Comparison of ENCODE assay signal across 33 cellular contexts in the genomic region with DNA sequence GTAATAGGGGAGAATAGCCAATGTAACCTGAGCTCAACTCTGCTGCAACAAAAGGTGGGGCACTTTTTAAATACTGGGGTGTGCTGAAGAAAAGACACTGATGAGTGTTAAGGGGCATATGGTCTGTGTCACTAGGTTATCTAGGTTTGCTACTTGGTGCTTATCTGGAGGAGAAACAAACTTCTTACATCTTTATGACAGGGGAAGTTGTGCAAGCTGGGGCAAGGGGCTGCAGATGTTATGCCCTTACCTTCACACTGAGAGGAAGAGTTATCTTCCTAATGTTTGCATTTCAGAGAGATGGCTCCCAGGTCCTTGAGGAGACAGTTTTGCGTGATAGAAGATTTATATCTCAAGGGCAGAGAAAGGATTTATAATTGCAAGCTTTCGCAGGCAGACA.
"Had no signal": no experiment of that assay in that cellular context is flagged by ENCODE, and none has a peak within 500 bp of the region (broad histone marks: within the 10 kb centered on the region; RNA-seq: fewer than 3 reads in every experiment).

No MANE protein-coding gene starts in this region.

- H3K9ac ChIP-seq: SK-N-SH had no signal

- H3K4me2 ChIP-seq: SK-N-SH had no signal

- DNase-seq: activated CD4-positive, alpha-beta T cell treated with anti-CD3 and anti-CD28 coated beads, Interleukin-2, amount 10 ng/mL, durations not matched to agents 24 days and 14 days; activated CD4-positive, alpha-beta T cell treated with anti-CD3 and anti-CD28 coated beads, Interleukin-2, amount 50 U/mL, for 4 hours; activated CD8-positive, alpha-beta T cell treated with anti-CD3 and anti-CD28 coated beads for 36 hours; activated gamma-delta T cell treated with Interleukin-2 at 50 U/mL for 16 hours; activated naive CD4-positive, alpha-beta T cell treated with anti-CD3 and anti-CD28 coated beads for 36 hours; activated T-cell treated with anti-CD3 and anti-CD28 coated beads for 4 hours; activated T-cell treated with anti-CD3 and anti-CD28 coated beads, Interleukin-2, amount 50 U/mL, for 4 hours; adrenal gland; body of pancreas; caudate nucleus; cerebellar nuclear complex; Kasumi-1; KG1; MG63; NCI-H1048; NCI-H187; NCI-H2029 treated with DMSO at 0.1 percent for 48 hours; NCI-H2227 treated with DMSO at 0.1 percent for 48 hours; NCI-H446; NCI-H510A treated with DMSO at 0.1 percent for 48 hours; NCI-H526 treated with DMSO at 0.1 percent for 48 hours; NK-92 treated with Interleukin-12 subunit alpha and Interleukin-12 subunit beta, amount 100 ng/mL, for 24 hours; PC-3; Peyer's patch; RPMI8226; SHP77 treated with DMSO at 0.1 percent for 48 hours; SK-N-SH had no signal

- H3K4me1 ChIP-seq: adrenal gland, body of pancreas, breast epithelium, Peyer's patch, SJSA1 had no signal

- H3K36me3 Mint-ChIP-seq: activated naive CD4-positive, alpha-beta T cell treated with anti-CD3 and anti-CD28 coated beads, Interleukin-2, amount 50 U/mL, for 72 hours had no signal

- H3K27ac ChIP-seq: adrenal gland, body of pancreas, breast epithelium, Peyer's patch, SJSA1 had no signal

- H3K4me3 Mint-ChIP-seq: activated CD4-positive, alpha-beta T cell treated with anti-CD3 and anti-CD28 coated beads, Interleukin-2, amount 10 ng/mL, durations not matched to agents 24 days and 14 days; activated CD8-positive, alpha-beta T cell treated with anti-CD3 and anti-CD28 coated beads for 36 hours; activated naive CD4-positive, alpha-beta T cell treated with anti-CD3 and anti-CD28 coated beads for 36 hours; activated T-cell treated with anti-CD3 and anti-CD28 coated beads, Interleukin-2, amount 50 U/mL, for 4 hours; activated T-helper 1 cell treated with anti-CD3 and anti-CD28 coated beads, Interleukin-12 subunit alpha, Interleukin-12 subunit beta, Interleukin-2, Interleukin-4 antibody, amounts not matched to agents 30 ng/mL and 10 ng/mL and 1 ng/mL, durations not matched to agents 14 hours and 24 hours and 36 hours; T-helper 1 cell treated with Interleukin-12 subunit alpha and Interleukin-12 subunit beta and Interleukin-4 antibody, amounts not matched to agents 30 μg/mL and 1 μg/mL, for 36 hours; T-helper 2 cell treated with Interferon-gamma antibody and Interleukin-4, amounts not matched to agents 5 μg/mL and 100 μg/mL, for 36 hours had no signal

- H3K27me3 Mint-ChIP-seq: activated CD4-positive, alpha-beta T cell treated with anti-CD3 and anti-CD28 coated beads, Interleukin-2, amount 10 ng/mL, durations not matched to agents 24 days and 14 days had no signal

- H3K9me3 Mint-ChIP-seq: activated CD4-positive, alpha-beta T cell treated with anti-CD3 and anti-CD28 coated beads, Interleukin-2, amount 10 ng/mL, durations not matched to agents 24 days and 14 days; activated CD8-positive, alpha-beta T cell treated with anti-CD3 and anti-CD28 coated beads for 36 hours; activated naive CD4-positive, alpha-beta T cell treated with anti-CD3 and anti-CD28 coated beads for 36 hours; activated T-cell treated with anti-CD3 and anti-CD28 coated beads, Interleukin-2, amount 50 U/mL, for 4 hours; activated T-helper 1 cell treated with anti-CD3 and anti-CD28 coated beads, Interleukin-12 subunit alpha, Interleukin-12 subunit beta, Interleukin-2, Interleukin-4 antibody, amounts not matched to agents 30 ng/mL and 10 ng/mL and 1 ng/mL, durations not matched to agents 14 hours and 24 hours and 36 hours; T-helper 1 cell treated with Interleukin-12 subunit alpha and Interleukin-12 subunit beta and Interleukin-4 antibody, amounts not matched to agents 30 μg/mL and 1 μg/mL, for 36 hours; T-helper 2 cell treated with Interferon-gamma antibody and Interleukin-4, amounts not matched to agents 5 μg/mL and 100 μg/mL, for 36 hours had no signal

- H3K27me3 ChIP-seq: adrenal gland, breast epithelium, MG63, Peyer's patch had no signal

- H3K9me3 ChIP-seq: adrenal gland, body of pancreas, breast epithelium, MG63, Peyer's patch, SJSA1, SK-N-SH had no signal

- H3K27ac Mint-ChIP-seq: activated CD4-positive, alpha-beta T cell treated with anti-CD3 and anti-CD28 coated beads, Interleukin-2, amount 10 ng/mL, durations not matched to agents 24 days and 14 days; activated CD8-positive, alpha-beta T cell treated with anti-CD3 and anti-CD28 coated beads for 36 hours; activated naive CD4-positive, alpha-beta T cell treated with anti-CD3 and anti-CD28 coated beads for 36 hours; activated naive CD4-positive, alpha-beta T cell treated with anti-CD3 and anti-CD28 coated beads, Interleukin-2, amount 50 U/mL, for 72 hours; activated T-helper 1 cell treated with anti-CD3 and anti-CD28 coated beads, Interleukin-12 subunit alpha, Interleukin-12 subunit beta, Interleukin-2, Interleukin-4 antibody, amounts not matched to agents 30 ng/mL and 10 ng/mL and 1 ng/mL, durations not matched to agents 14 hours and 24 hours and 36 hours; T-helper 1 cell treated with Interleukin-12 subunit alpha and Interleukin-12 subunit beta and Interleukin-4 antibody, amounts not matched to agents 30 μg/mL and 1 μg/mL, for 36 hours; T-helper 2 cell treated with Interferon-gamma antibody and Interleukin-4, amounts not matched to agents 5 μg/mL and 100 μg/mL, for 36 hours had no signal

- H3K36me3 ChIP-seq: adrenal gland, breast epithelium, MG63, Peyer's patch, SJSA1 had no signal

- H3K4me1 Mint-ChIP-seq: activated CD4-positive, alpha-beta T cell treated with anti-CD3 and anti-CD28 coated beads, Interleukin-2, amount 10 ng/mL, durations not matched to agents 24 days and 14 days had no signal

- ATAC-seq: activated CD8-positive, alpha-beta T cell treated with anti-CD3 and anti-CD28 coated beads for 36 hours; activated naive CD4-positive, alpha-beta T cell treated with anti-CD3 and anti-CD28 coated beads, Interleukin-2, amount 50 U/mL, for 72 hours; activated T-cell treated with anti-CD3 and anti-CD28 coated beads, Interleukin-2, amount 50 U/mL, for 4 hours; body of pancreas; PC-3 had no signal

- H3K4me3 ChIP-seq: adrenal gland, body of pancreas, breast epithelium, MG63, Peyer's patch, SJSA1 had no signal
